Comparison of ENCODE assay signal across 24 cellular contexts in the genomic region with DNA sequence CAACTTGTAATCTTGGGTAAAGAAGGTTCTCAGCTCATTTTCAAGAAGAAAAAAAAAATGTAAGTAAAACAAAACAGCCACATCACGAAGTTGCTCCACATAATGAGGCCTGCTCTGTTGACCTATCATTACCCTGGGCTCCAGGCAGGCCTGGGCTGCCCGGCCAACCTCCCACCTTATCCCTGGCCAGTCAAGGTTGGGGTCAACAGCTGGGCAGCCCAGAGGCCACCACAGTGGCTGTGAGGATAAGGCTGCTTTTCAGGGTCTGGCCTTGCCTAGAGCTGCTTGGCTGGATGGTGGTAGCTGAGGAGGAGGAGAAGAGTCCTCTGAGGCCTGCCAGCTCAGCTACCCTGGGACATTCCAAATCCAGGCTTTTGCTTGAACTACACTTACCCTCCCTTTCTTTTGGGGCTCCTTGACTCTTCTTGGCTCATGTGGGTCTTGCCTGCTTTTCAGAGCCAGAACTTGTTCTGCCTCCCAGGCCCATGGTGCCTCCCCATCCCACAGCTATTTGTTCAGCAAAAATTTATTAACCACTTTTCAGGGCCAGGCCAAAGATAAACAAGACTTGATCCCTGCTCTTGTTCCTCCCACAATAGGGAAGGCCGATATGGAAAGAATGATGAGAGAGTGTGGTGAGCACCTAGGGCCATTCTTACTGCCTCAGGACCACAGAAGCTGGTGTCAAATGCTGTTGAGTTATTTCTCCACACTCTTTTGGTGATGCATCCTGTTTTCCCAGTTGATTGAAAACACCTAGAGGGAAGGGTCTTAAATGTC.
"Had no signal": no experiment of that assay in that cellular context is flagged by ENCODE, and none has a peak within 500 bp of the region (broad histone marks: within the 10 kb centered on the region; RNA-seq: fewer than 3 reads in every experiment).

No MANE protein-coding gene starts in this region.

- H3K9me2 ChIP-seq: SK-N-SH had no signal

- H3K27ac ChIP-seq: KMS-11, Peyer's patch, SJSA1 had no signal

- H3K27me3 ChIP-seq: Peyer's patch, SJSA1 had no signal

- H3K4me1 ChIP-seq: Peyer's patch had no signal

- ATAC-seq: activated T-cell treated with anti-CD3 and anti-CD28 coated beads, Interleukin-2, amount 50 U/mL, for 72 hours; activated T-helper 17 cell treated with anti-CD3 and anti-CD28 coated beads, Interleukin-2, amount 50 U/mL, for 72 hours; PC-3 had no signal

- H3K9me3 ChIP-seq: Peyer's patch, SJSA1, SK-N-SH had no signal

- H3K36me3 ChIP-seq: Peyer's patch, SJSA1 had no signal

- H3K4me2 ChIP-seq: KMS-11, SK-N-SH had no signal

- H3K4me3 ChIP-seq: Peyer's patch, SJSA1 had no signal

- DNase-seq: activated CD4-positive, alpha-beta T cell treated with anti-CD3 and anti-CD28 coated beads, Interleukin-2, amount 10 ng/mL, durations not matched to agents 24 days and 14 days; activated CD4-positive, alpha-beta T cell treated with anti-CD3 and anti-CD28 coated beads, Interleukin-2, amount 50 U/mL, for 4 hours; activated effector memory CD4-positive, alpha-beta T cell treated with anti-CD3 and anti-CD28 coated beads, Interleukin-2, amount 50 U/mL, for 16 hours; activated naive CD4-positive, alpha-beta T cell treated with Interleukin-2 at 50 U/mL for 16 hours; activated naive CD8-positive, alpha-beta T cell treated with anti-CD3 and anti-CD28 coated beads, Interleukin-2, amount 10 ng/mL, durations not matched to agents 7 days and 5 days; activated T-cell treated with anti-CD3 and anti-CD28 coated beads, Interleukin-2, amount 50 U/mL, for 1 hour; activated T-cell treated with anti-CD3 and anti-CD28 coated beads, Interleukin-2, amount 50 U/mL, for 72 hours; central memory CD4-positive, alpha-beta T cell; MM.1S; MV-4-11; NCI-H1092; NCI-H1436 treated with DMSO at 0.1 percent for 48 hours; NCI-H1694 treated with DMSO at 0.1 percent for 48 hours; NCI-H2029; NCI-H345; NCI-H524 treated with DMSO at 0.1 percent for 48 hours; PC-3; Peyer's patch; RPMI8226; SHP77 treated with DMSO at 0.1 percent for 48 hours; SK-N-SH had no signal

- H3K9ac ChIP-seq: KMS-11, SK-N-SH had no signal
